ENCODE assay signal across 11 cellular contexts in genomic region chr2:195613922-195614321, GRCh38. TPM values are rescaled to one million over a fixed set of nuclear protein-coding genes. Genes with fewer than 3 reads are reported as not detected.
DNase-seq lines count a peak whose midpoint lies in the region; ATAC-seq and TF ChIP-seq lines count a peak whose summit lies in the region.
"Had no signal": no experiment of that assay in that cellular context is flagged by ENCODE, and none has a peak within 500 bp of the region (broad histone marks: within the 10 kb centered on the region; RNA-seq: fewer than 3 reads in every experiment).

No MANE protein-coding gene starts in this region.

- H3K27ac ChIP-seq in testis: no peak overlapping the region

- no peaks in the 10 kb centered on the region for H3K36me3 ChIP-seq in testis (ENCODE audit: low read depth, missing control alignments)

- peak; percentile 63 for ATAC-seq in stimulated activated naive CD8-positive, alpha-beta T cell treated with anti-CD3 and anti-CD28 coated beads, Interleukin-15, Interleukin-2, amounts not matched to agents 100 U/mL and 50 U/mL, for 24 hours
- no peak for ATAC-seq in stimulated activated naive CD8-positive, alpha-beta T cell treated with anti-CD3 and anti-CD28 coated beads, Interleukin-15, amount 100 ng/mL, for 72 hours
- ATAC-seq in GM21619 (IDR thresholded peaks at IDR 0.05; ENCODE audit: unreplicated experiment) (no peak), GM19467 (IDR thresholded peaks at IDR 0.05; ENCODE audit: unreplicated experiment) (no peak)

- H3K9me3 Mint-ChIP-seq in stimulated activated naive CD8-positive, alpha-beta T cell treated with anti-CD3 and anti-CD28 coated beads, Interleukin-15, amount 100 ng/mL, for 72 hours: no peaks in the 10 kb centered on the region
- H3K9me3 Mint-ChIP-seq: IgD-negative memory B cell had no signal

- H3K4me3 ChIP-seq in WI38 (ENCODE audit: low read depth, low read length): peak overlapping the region; percentile 54
- no peak overlapping the region for H3K4me3 ChIP-seq in testis

- no peak overlapping the region for H3K4me3 Mint-ChIP-seq in stimulated activated naive CD8-positive, alpha-beta T cell treated with anti-CD3 and anti-CD28 coated beads, Interleukin-15, amount 100 ng/mL, for 72 hours
- H3K4me3 Mint-ChIP-seq: IgD-negative memory B cell had no signal

- H3K9me3 ChIP-seq in testis: no peaks in the 10 kb centered on the region

- no peaks in the 10 kb centered on the region for H3K27me3 ChIP-seq in testis

- TF ChIP-seq POLR2A in testis (IDR thresholded peaks at IDR 0.05): no peak

- peak overlapping the region in 1 of 2 donors; percentile 21 for H3K27ac Mint-ChIP-seq in stimulated activated naive CD8-positive, alpha-beta T cell treated with anti-CD3 and anti-CD28 coated beads, Interleukin-15, amount 100 ng/mL, for 72 hours

- no peak for TF ChIP-seq CTCF in WI38 (IDR thresholded peaks at IDR 0.05; ENCODE audit: low read depth, low read length)
- TF ChIP-seq CTCF in testis (IDR thresholded peaks at IDR 0.05): no peak

- H3K4me1 Mint-ChIP-seq in stimulated activated naive CD8-positive, alpha-beta T cell treated with anti-CD3 and anti-CD28 coated beads, Interleukin-15, amount 100 ng/mL, for 72 hours: peaks cover 12% of the 10 kb centered on the region

- no peaks in the 10 kb centered on the region for H3K27me3 Mint-ChIP-seq in stimulated activated naive CD8-positive, alpha-beta T cell treated with anti-CD3 and anti-CD28 coated beads, Interleukin-15, amount 100 ng/mL, for 72 hours
- H3K27me3 Mint-ChIP-seq: IgD-negative memory B cell had no signal

- peaks cover 10% of the 10 kb centered on the region for H3K4me1 ChIP-seq in testis

- no peak for DNase-seq in stimulated activated naive CD8-positive, alpha-beta T cell treated with anti-CD3 and anti-CD28 coated beads, Interleukin-15, Interleukin-2, amounts not matched to agents 100 U/mL and 50 U/mL, for 24 hours
- DNase-seq in stimulated activated naive CD8-positive, alpha-beta T cell treated with anti-CD3 and anti-CD28 coated beads, Interleukin-15, amount 100 ng/mL, for 72 hours: no peak
- DNase-seq in iris pigment epithelial cell (ENCODE audit: low read depth) (peak; percentile 92), testis (no peak)
- DNase-seq in stimulated activated naive CD4-positive, alpha-beta T cell treated with Interleukin-2 at 50 U/mL for 16 hours (lab: John Stamatoyannopoulos, UW): no peak
- DNase-seq: activated gamma-delta T cell, kidney had no signal

- 73 to 84% methylated on average over 2 of the region's 2 CpGs for WGBS in testis, 2 donors

- intact Hi-C loops in testis (cut with DNase I; ENCODE audit: low total_unique reads): no loop called here

RNA-seq across cellular contexts. Expression of gene SLC39A10, which starts 43.1 kb away (rescaled TPM):
- 10 to 100 TPM; 34.7 to 43.4 TPM for total RNA-seq in testis
- polyA plus RNA-seq in testis (ENCODE audit: insufficient read depth, low read depth, low replicate concordance): 23.3 TPM
